Comparison of ENCODE assay signal across 8 cellular contexts in genomic region chr17:41972571-41973411, GRCh38. TPM values are rescaled to one million over a fixed set of nuclear protein-coding genes. Genes with fewer than 3 reads are reported as not detected.
DNase-seq lines count a peak whose midpoint lies in the region; ATAC-seq, FAIRE-seq and TF ChIP-seq lines count a peak whose summit lies in the region.

No MANE protein-coding gene starts in this region.

- 63 to 76% methylated on average over 19 to 22 of the region's 22 CpGs for WGBS in lung, 2 donors

- ATAC-seq in HG02840 (IDR thresholded peaks at IDR 0.05; ENCODE audit: low FRiP score, unreplicated experiment) (peak; percentile 54), lung (ENCODE audit: insufficient read depth, low FRiP score) (no peak), HG02870 (IDR thresholded peaks at IDR 0.05; ENCODE audit: unreplicated experiment) (no peak), GM18909 (IDR thresholded peaks at IDR 0.05; ENCODE audit: poor library complexity, unreplicated experiment) (no peak)

- H3K27me3 Mint-ChIP-seq in astrocyte (ENCODE audit: low read depth, unreplicated experiment): no peaks in the 10 kb centered on the region

- no peak overlapping the region for H2AFZ ChIP-seq in astrocyte (ENCODE audit: low read depth, low read length)

- peaks cover 13% of the 10 kb centered on the region for H3K4me1 Mint-ChIP-seq in astrocyte (ENCODE audit: low read depth, unreplicated experiment)

- peak; percentile 80 for DNase-seq in BE2C
- DNase-seq in astrocyte (ENCODE audit: low read depth): no peak
- DNase-seq in lung (ENCODE audit: low spot score): no peak
- no peak for DNase-seq in hippocampal formation (lab: John Stamatoyannopoulos, UW)
- DNase-seq in central memory CD4-positive, alpha-beta T cell: no peak

- H3K9me3 ChIP-seq in BE2C: no peaks in the 10 kb centered on the region
- H3K9me3 ChIP-seq in astrocyte (ENCODE audit: insufficient read depth, low read depth, low read length): no peaks in the 10 kb centered on the region
- no peaks in the 10 kb centered on the region for H3K9me3 ChIP-seq in lung (ENCODE audit: control insufficient read depth in 2 of 2, insufficient read depth in 1 of 2, low read length in 1 of 2)

- peaks cover 75% of the 10 kb centered on the region for H4K20me1 ChIP-seq in astrocyte (ENCODE audit: insufficient read depth, low read length)

- no peak overlapping the region for H3K4me2 ChIP-seq in astrocyte (ENCODE audit: low read length)

- no peaks in the 10 kb centered on the region for H3K9me3 Mint-ChIP-seq in astrocyte (ENCODE audit: unreplicated experiment)

- TF ChIP-seq CTCF in BE2C (IDR thresholded peaks at IDR 0.05; ENCODE audit: low read depth, low read length) (no peak), astrocyte (IDR thresholded peaks at IDR 0.05; ENCODE audit: insufficient read depth, low read depth, low read length) (no peak), lung (IDR thresholded peaks at IDR 0.05; ENCODE audit: control extremely low read depth, extremely low read depth) (no peak)

- H3K27ac ChIP-seq in astrocyte (ENCODE audit: low read depth, low read length) (no peak overlapping the region), lung (ENCODE audit: low read depth in 1 of 2, low read length in 1 of 2) (peak overlapping the region; percentile 0 to 22)

- H3K4me3 ChIP-seq in BE2C (ENCODE audit: low read depth, low read length): no peak overlapping the region
- H3K4me3 ChIP-seq in astrocyte (ENCODE audit: insufficient read depth, low read depth, low read length): no peak overlapping the region
- no peak overlapping the region for H3K4me3 ChIP-seq in lung

- H3K4me1 ChIP-seq in BE2C (peaks cover 10% of the 10 kb centered on the region), astrocyte (ENCODE audit: insufficient read depth, low read length) (peaks cover 9% of the 10 kb centered on the region), lung (ENCODE audit: control insufficient read depth in 2 of 2, insufficient read depth in 2 of 2, low read length in 2 of 2) (peaks cover 0 to 9% of the 10 kb centered on the region in 2 donors)

- peaks cover 38% of the 10 kb centered on the region for H3K36me3 Mint-ChIP-seq in astrocyte (ENCODE audit: low read depth, unreplicated experiment)

- H3K79me2 ChIP-seq in astrocyte (ENCODE audit: insufficient read depth, low read length): peaks cover 50% of the 10 kb centered on the region

- H3K27ac Mint-ChIP-seq in astrocyte (ENCODE audit: unreplicated experiment): peak overlapping the region; percentile 53

- no peak overlapping the region for H3K9ac ChIP-seq in astrocyte (ENCODE audit: low read length)

- H3K27me3 ChIP-seq in BE2C: no peaks in the 10 kb centered on the region
- no peaks in the 10 kb centered on the region for H3K27me3 ChIP-seq in astrocyte (ENCODE audit: insufficient read depth, low read length)
- H3K27me3 ChIP-seq in lung (ENCODE audit: control insufficient read depth, insufficient read depth): no peaks in the 10 kb centered on the region

- FAIRE-seq in astrocyte (lab: Jason Lieb, UNC): no peak

- no peak overlapping the region for H3K4me3 Mint-ChIP-seq in astrocyte (ENCODE audit: unreplicated experiment)

- H3K36me3 ChIP-seq in BE2C (peaks cover 67% of the 10 kb centered on the region), astrocyte (ENCODE audit: insufficient read depth, low read length) (peaks cover 43% of the 10 kb centered on the region), lung (ENCODE audit: control insufficient read depth in 2 of 2, insufficient read depth in 2 of 2, low read length in 2 of 2) (peaks cover 26 to 60% of the 10 kb centered on the region in 2 donors)

RNA-seq across cellular contexts. Expression of gene CNP, which starts 6.2 kb away (rescaled TPM):
- polyA plus RNA-seq in BE2C (2012; ENCODE audit: insufficient read depth, insufficient read length, low read depth): 30.2 TPM
- total RNA-seq in astrocyte (169 and 177 TPM in 2 replicates), lung (10 to 100 TPM; 34.8 to 53.5 TPM)
- polyA plus RNA-seq in lung: 10 to 100 TPM; 32.3 to 33.1 TPM

RNA-seq across cellular contexts. Expression of gene ODAD4, which starts 42.4 kb away (rescaled TPM):
- 1.8 TPM for polyA plus RNA-seq in BE2C (2012; ENCODE audit: insufficient read depth, insufficient read length, low read depth)
- total RNA-seq in astrocyte (0.98 and 1.1 TPM in 2 replicates), lung (10 to 100 TPM; 12.5 to 16.7 TPM)
- 1 to 10 TPM; 5.4 to 6.0 TPM for polyA plus RNA-seq in lung

RNA-seq across cellular contexts. Expression of gene DNAJC7, which starts 44.4 kb away (rescaled TPM):
- polyA plus RNA-seq in BE2C (2012; ENCODE audit: insufficient read depth, insufficient read length, low read depth): 202 TPM
- total RNA-seq in astrocyte: 82.9 and 96.0 TPM in 2 replicates
- 10 to 100 TPM; 84.1 to 89.3 TPM for total RNA-seq in lung
- polyA plus RNA-seq in lung: 10 to 100 TPM; 66.2 to 81.8 TPM

RNA-seq across cellular contexts. Expression of gene NKIRAS2, which starts 47.1 kb away (rescaled TPM):
- polyA plus RNA-seq in BE2C (2012; ENCODE audit: insufficient read depth, insufficient read length, low read depth): 301 TPM
- total RNA-seq in astrocyte (60.5 and 66.0 TPM in 2 replicates), lung (10 to 100 TPM; 29.2 to 32.0 TPM)
- polyA plus RNA-seq in lung: 10 to 100 TPM; 32.7 to 44.2 TPM

RNA-seq across cellular contexts. Expression of gene ACLY, which starts 54.0 kb away (rescaled TPM):
- 313 TPM for polyA plus RNA-seq in BE2C (2012; ENCODE audit: insufficient read depth, insufficient read length, low read depth)
- total RNA-seq in astrocyte (296 and 326 TPM in 2 replicates), lung (100 to 1,000 TPM in 1 of 2 donors, 10 to 100 TPM in 1; 75.5 to 158 TPM)
- polyA plus RNA-seq in lung: 10 to 100 TPM; 27.5 to 82.6 TPM
